8 cellular contexts compared by ENCODE assay signal in genomic region chr11:102317099-102317767, GRCh38. TPM values are rescaled to one million over a fixed set of nuclear protein-coding genes. Genes with fewer than 3 reads are reported as not detected.
DNase-seq lines count a peak whose midpoint lies in the region; ATAC-seq and TF ChIP-seq lines count a peak whose summit lies in the region.

BIRC3 (plus strand) TSS chr11:102317484; CDS start chr11:102324510, 7,026 bp downstream.

- H3K9ac ChIP-seq in MM.1S (ENCODE audit: low read length), result peak within 1 kb of the TSS; percentile 92
- H3K9ac ChIP-seq in SK-N-SH, result peak within 1 kb of the TSS; percentile 39
- H3K9ac ChIP-seq in parathyroid adenoma, result no peak within 1 kb of the TSS

- TF ChIP-seq CTCF in MM.1S (IDR thresholded peaks at IDR 0.05; ENCODE audit: low read length) (peak; percentile 22; the same call in 1 of the 2 replicates), SK-N-SH (IDR thresholded peaks at IDR 0.05) (peak; percentile 39), parathyroid adenoma (IDR thresholded peaks at IDR 0.05) (no peak), transverse colon (IDR thresholded peaks at IDR 0.05) (peak; percentile 31 to 80 (median 53))

- H3K36me3 ChIP-seq in MM.1S (replicated peaks; ENCODE audit: insufficient read depth, low read length) (no peaks in the 10 kb centered on the region), SK-N-SH (replicated peaks in 1 of 2; ENCODE audit: control insufficient read depth in 1 of 2, insufficient read depth in 2 of 2, low read length in 1 of 2) (no peaks in the 10 kb centered on the region), parathyroid adenoma (ENCODE audit: control insufficient read depth, insufficient read depth, low read length) (no peaks in the 10 kb centered on the region), transverse colon (no peaks in the 10 kb centered on the region)

- no peaks in the 10 kb centered on the region for H3K9me3 ChIP-seq in MM.1S (replicated peaks; ENCODE audit: insufficient read depth, low read length)
- no peaks in the 10 kb centered on the region for H3K9me3 ChIP-seq in SK-N-SH
- H3K9me3 ChIP-seq in parathyroid adenoma (ENCODE audit: control insufficient read depth, low read length), result no peaks in the 10 kb centered on the region
- H3K9me3 ChIP-seq in transverse colon, result no peaks in the 10 kb centered on the region

- DNase-seq in GF-D8 (lab: John Stamatoyannopoulos, UW), result peak; percentile 95
- DNase-seq in HCEC 1CT, result peak; percentile 89
- DNase-seq in MM.1S, result peak; percentile 99
- peak; percentile 62 for DNase-seq in SK-N-SH
- DNase-seq in activated naive CD4-positive, alpha-beta T cell treated with anti-CD3 and anti-CD28 coated beads, Interleukin-2, amount 50 U/mL, for 16 hours, result peak; percentile 88
- DNase-seq in Right ventricle myocardium inferior (ENCODE audit: missing footprints), result peak; percentile 90
- peak; percentile 94 for DNase-seq in transverse colon

- ATAC-seq in Right ventricle myocardium inferior, result peak; percentile 96

- in situ Hi-C loops in transverse colon (cut with MboI; ENCODE audit: low pct_ligation_motif_present in 1 of 4, low pct_unique_long_range_greater_than_20kb in 1 of 4, low sequenced_read_pairs in 3 of 4), result no loop called here

- peak within 1 kb of the TSS; percentile 95 for H3K27ac ChIP-seq in MM.1S (ENCODE audit: low read length)
- peak within 1 kb of the TSS in 1 of 2 experiments; percentile 41; a peak in 1 of 4 replicates for H3K27ac ChIP-seq in SK-N-SH (ENCODE audit: low read depth in 2 of 2, low read length in 1 of 2)
- no peak within 1 kb of the TSS for H3K27ac ChIP-seq in parathyroid adenoma
- peak within 1 kb of the TSS; percentile 84 to 89 (median 87) for H3K27ac ChIP-seq in transverse colon

- H3K27me3 ChIP-seq in MM.1S (replicated peaks; ENCODE audit: insufficient read depth, low read length), result no peaks in the 10 kb centered on the region
- no peaks in the 10 kb centered on the region for H3K27me3 ChIP-seq in SK-N-SH (ENCODE audit: insufficient read depth)
- H3K27me3 ChIP-seq in parathyroid adenoma (ENCODE audit: control insufficient read depth, insufficient read depth, low read length), result no peaks in the 10 kb centered on the region
- no peaks in the 10 kb centered on the region for H3K27me3 ChIP-seq in transverse colon

- H3F3A ChIP-seq in MM.1S (ENCODE audit: insufficient read depth, low read length), result peaks cover 28% of the 10 kb centered on the region
- peaks cover 21% of the 10 kb centered on the region for H3F3A ChIP-seq in SK-N-SH (replicated peaks; ENCODE audit: insufficient read depth)

- H4K20me1 ChIP-seq in MM.1S (ENCODE audit: insufficient read depth, low read length) (no peaks in the 10 kb centered on the region), SK-N-SH (ENCODE audit: insufficient read depth) (no peaks in the 10 kb centered on the region)

- POLR2A ChIA-PET in SK-N-SH (lab: Yijun Ruan, JAX), result no interaction called here

- no peak for TF ChIP-seq RAD21 in SK-N-SH (IDR thresholded peaks at IDR 0.05; ENCODE audit: low read length)

- CTCF ChIA-PET in SK-N-SH (lab: Yijun Ruan, JAX), result interaction anchor here (1.9 kb wide), 2 partner anchors 24 to 25 kb away, joined by 6 to 13 read pairs; no protein-coding TSS in a partner anchor

- H3K4me1 ChIP-seq in MM.1S (ENCODE audit: low read length) (peaks cover 57% of the 10 kb centered on the region), SK-N-SH (ENCODE audit: control insufficient read depth in 1 of 2, insufficient read depth in 2 of 2, low read depth in 1 of 2, low read length in 1 of 2) (peaks cover 8 to 16% of the 10 kb centered on the region in 2 experiments; a peak in 2 of 4 replicates), parathyroid adenoma (no peaks in the 10 kb centered on the region), transverse colon (peaks cover 11 to 76% (median 34%) of the 10 kb centered on the region in 4 donors)

- H3K4me2 ChIP-seq in MM.1S (ENCODE audit: low read depth, low read length), result peak within 1 kb of the TSS; percentile 94
- peak within 1 kb of the TSS; percentile 90 for H3K4me2 ChIP-seq in SK-N-SH
- peak within 1 kb of the TSS; percentile 66 for H3K4me2 ChIP-seq in parathyroid adenoma (ENCODE audit: low read length)

- H3K4me3 ChIP-seq in MM.1S (ENCODE audit: low read length) (peak within 1 kb of the TSS; percentile 78), SK-N-SH (ENCODE audit: low read depth in 2 of 2, low read length in 1 of 2) (peak within 1 kb of the TSS; percentile 52 to 66), parathyroid adenoma (ENCODE audit: low read depth, low read length) (peak within 1 kb of the TSS; percentile 47), transverse colon (peak within 1 kb of the TSS; percentile 31 to 65 (median 48))

- peaks cover 47% of the 10 kb centered on the region for H3K79me2 ChIP-seq in MM.1S (ENCODE audit: low read length)
- peaks cover 3% of the 10 kb centered on the region; the same call in 1 of the 2 replicates for H3K79me2 ChIP-seq in SK-N-SH (ENCODE audit: insufficient read depth)
- H3K79me2 ChIP-seq in parathyroid adenoma, result no peaks in the 10 kb centered on the region

- H3K9me2 ChIP-seq in MM.1S (replicated peaks; ENCODE audit: insufficient read depth, low read length) (no peaks in the 10 kb centered on the region), SK-N-SH (no peaks in the 10 kb centered on the region)

- H2AFZ ChIP-seq in MM.1S (ENCODE audit: low read length) (peak within 1 kb of the TSS; percentile 52), SK-N-SH (ENCODE audit: low read depth) (peak within 1 kb of the TSS; percentile 78), parathyroid adenoma (peak within 1 kb of the TSS; percentile 82)

- intact Hi-C loops in Right ventricle myocardium inferior (cut with DNase I) (no loop called here), transverse colon (cut with DNase I; ENCODE audit: low total_unique reads) (no loop called here)

- 6% methylated on average over 22 of the region's 34 CpGs for WGBS in SK-N-SH (ENCODE audit: low lambda C conversion rate)
- 0% methylated on average over 1 to 25 of the region's 34 CpGs for WGBS in transverse colon (ENCODE audit: low coverage in 1 of 2), 2 donors

- TF ChIP-seq POLR2A in transverse colon (IDR thresholded peaks at IDR 0.05), result peak; percentile 90

- TF ChIP-seq EP300 in SK-N-SH (IDR thresholded peaks at IDR 0.05; ENCODE audit: borderline replicate concordance in 1 of 2, low read depth in 1 of 2, low read length in 1 of 2) (peak in 1 of 2 experiments; percentile 27; a peak in 1 of 4 replicates), transverse colon (IDR thresholded peaks at IDR 0.05; ENCODE audit: low read depth) (no peak)

TF ChIP-seq in SK-N-SH, 30 proteins besides CTCF, POLR2A, EP300 and RAD21:
- no peak; the same call in 1 of the 2 replicates for TF ChIP-seq POLR2AphosphoS5 (IDR thresholded peaks at IDR 0.05; ENCODE audit: low read depth, low read length)
- no peak for TF ChIP-seq FOXM1 (IDR thresholded peaks at IDR 0.05; ENCODE audit: low read depth)
- 0 out of 2 replicates have a peak, but pooled peaks have one; percentile 18 for TF ChIP-seq NFIC (IDR thresholded peaks at IDR 0.05; ENCODE audit: borderline replicate concordance)
- 0 out of 2 replicates have a peak, but pooled peaks have one; percentile 45 for TF ChIP-seq SIN3A (IDR thresholded peaks at IDR 0.05; ENCODE audit: borderline replicate concordance, low read depth, low read length)
- TF ChIP-seq TCF12 (IDR thresholded peaks at IDR 0.05), result peak; percentile 40; the same call in 1 of the 2 replicates
- peak; percentile 65; the same call in 1 of the 2 replicates for TF ChIP-seq MXI1 (IDR thresholded peaks at IDR 0.05; ENCODE audit: low read depth, low read length)
- peak; percentile 31; the same call in 1 of the 2 replicates for TF ChIP-seq PBX3 (IDR thresholded peaks at IDR 0.05)
- no peak for TF ChIP-seq TEAD4 (IDR thresholded peaks at IDR 0.05; ENCODE audit: borderline replicate concordance, insufficient read depth)
- TF ChIP-seq GATA2 (CRISPR knock-in tag; IDR thresholded peaks at IDR 0.05), result no peak
- no peak for TF ChIP-seq ELF1 (IDR thresholded peaks at IDR 0.05)
- no peak for TF ChIP-seq IRF3 (IDR thresholded peaks at IDR 0.05; ENCODE audit: low read depth, low read length)
- TF ChIP-seq MAX (IDR thresholded peaks at IDR 0.05; ENCODE audit: low read depth), result peak; percentile 80
- TF ChIP-seq RCOR1 (IDR thresholded peaks at IDR 0.05; ENCODE audit: low read length), result 0 out of 2 replicates have a peak, but pooled peaks have one; percentile 5

RNA-seq across cellular contexts. Expression of gene BIRC3, which starts in this region (rescaled TPM):
- 0.46 and 0.62 TPM in 2 replicates for polyA plus RNA-seq in SK-N-SH (2012; rRNA removed)
- polyA plus RNA-seq in SK-N-SH (2012; cell fraction: cytosol; rRNA removed), result 0.66 and 0.93 TPM in 2 replicates
- 0.26 and 0.57 TPM in 2 replicates for polyA plus RNA-seq in SK-N-SH (2012; cell fraction: nucleus; rRNA removed)
- 10.6 TPM for total RNA-seq in Right ventricle myocardium inferior
- 10 to 100 TPM in 3 of 4 donors, 1 to 10 TPM in 1; 2.2 to 57.8 (median 53.0) TPM for total RNA-seq in transverse colon

Comparison
In these comparisons a context has a peak if more than half of its experiments do, and no peak if none do; other contexts are left out.
1. Peak in DNase-seq, H3K4me3 ChIP-seq, H3K9ac ChIP-seq and H3K4me2 ChIP-seq in SK-N-SH; RNA of the gene not detected or under 1 TPM.